ENCODE assay signal across 2 cellular contexts in genomic region chr3:151200586-151200985, GRCh38.
TF ChIP-seq lines count a peak whose summit lies in the region.

No MANE protein-coding gene starts in this region.

TF ChIP-seq in HepG2, 621 proteins besides CTCF, POLR2A, EP300 and RAD21:
- TF ChIP-seq ZBTB1 (CRISPR knock-in tag; IDR thresholded peaks at IDR 0.05; ENCODE audit: borderline replicate concordance) (no peak), SRF (IDR thresholded peaks at IDR 0.05; ENCODE audit: low read depth, low read length) (no peak), ZNF616 (CRISPR knock-in tag; IDR thresholded peaks at IDR 0.05; ENCODE audit: low read depth) (no peak), CCAR2 (optimal IDR thresholded peaks at IDR 0.05; ENCODE audit: low read depth, low read length) (no peak), HBP1 (CRISPR knock-in tag; IDR thresholded peaks at IDR 0.05; ENCODE audit: low read depth) (no peak), LCORL (IDR thresholded peaks at IDR 0.05) (peak; percentile 96), LCORL (CRISPR knock-in tag; IDR thresholded peaks at IDR 0.05) (no peak), ZNF331 (CRISPR knock-in tag; IDR thresholded peaks at IDR 0.05) (no peak)

TF ChIP-seq in K562, 482 proteins besides CTCF, POLR2A, EP300 and RAD21:
- TF ChIP-seq ZC3H8 (IDR thresholded peaks at IDR 0.05) (no peak), ETV6 (IDR thresholded peaks at IDR 0.05; ENCODE audit: borderline replicate concordance in 1 of 2, low read depth in 2 of 2, low read length in 1 of 2) (no peak), ETV6 (CRISPR knock-in tag; IDR thresholded peaks at IDR 0.05; ENCODE audit: borderline replicate concordance) (no peak), NFIC (IDR thresholded peaks at IDR 0.05) (peak; percentile 97), NFIX (CRISPR knock-in tag; IDR thresholded peaks at IDR 0.05; ENCODE audit: low read depth) (peak; percentile 94)
